1 cellular context compared by ENCODE assay signal in genomic region chr17:7466644-7467341, GRCh38.
TF ChIP-seq lines count a peak whose summit lies in the region.

No MANE protein-coding gene starts in this region.

TF ChIP-seq in K562, 482 proteins besides CTCF, POLR2A, EP300 and RAD21 (continues in another document):
- no peak for TF ChIP-seq ZNF512 (tag; IDR thresholded peaks at IDR 0.05)
- no peak for TF ChIP-seq ZNF347 (CRISPR knock-in tag; IDR thresholded peaks at IDR 0.05; ENCODE audit: low read depth)
- no peak for TF ChIP-seq FOXP1 (CRISPR knock-in tag; IDR thresholded peaks at IDR 0.05)
- TF ChIP-seq CHD7 (IDR thresholded peaks at IDR 0.05; ENCODE audit: low read depth, low read length): no peak
- no peak for TF ChIP-seq DIDO1 (tag; IDR thresholded peaks at IDR 0.05; ENCODE audit: low read depth)
- TF ChIP-seq MEF2A (IDR thresholded peaks at IDR 0.05; ENCODE audit: control insufficient read depth, low read depth, low read length): no peak
- no peak for TF ChIP-seq ZNF445 (CRISPR knock-in tag; IDR thresholded peaks at IDR 0.05; ENCODE audit: low read depth)
- TF ChIP-seq EWSR1 (IDR thresholded peaks at IDR 0.05; ENCODE audit: borderline replicate concordance, low read depth, partially characterized antibody): no peak
- no peak for TF ChIP-seq ZNF253 (CRISPR knock-in tag; conservative IDR thresholded peaks at IDR 0.05)
- TF ChIP-seq BHLHE40 (IDR thresholded peaks at IDR 0.05; ENCODE audit: low read length): no peak
- TF ChIP-seq ZNF740 (CRISPR knock-in tag; IDR thresholded peaks at IDR 0.05): no peak
- no peak for TF ChIP-seq ZNF740 (tag; IDR thresholded peaks at IDR 0.05)
- TF ChIP-seq CBX1 (IDR thresholded peaks at IDR 0.05; ENCODE audit: low read depth): no peak
- no peak for TF ChIP-seq ZNF277 (CRISPR knock-in tag; IDR thresholded peaks at IDR 0.05; ENCODE audit: borderline replicate concordance)
- no peak for TF ChIP-seq KLF16 (IDR thresholded peaks at IDR 0.05)
- TF ChIP-seq HDAC8 (tag; IDR thresholded peaks at IDR 0.05): no peak
- no peak for TF ChIP-seq E4F1 (CRISPR knock-in tag; IDR thresholded peaks at IDR 0.05; ENCODE audit: borderline replicate concordance)
- TF ChIP-seq SP1 (CRISPR knock-in tag; IDR thresholded peaks at IDR 0.05): no peak
- no peak for TF ChIP-seq ZBTB12 (CRISPR knock-in tag; IDR thresholded peaks at IDR 0.05)
- TF ChIP-seq MYBL2 (IDR thresholded peaks at IDR 0.05; ENCODE audit: low read depth): no peak
- TF ChIP-seq MYBL2 (CRISPR knock-in tag; IDR thresholded peaks at IDR 0.05; ENCODE audit: borderline replicate concordance): no peak
- no peak for TF ChIP-seq CHCHD3 (CRISPR knock-in tag; IDR thresholded peaks at IDR 0.05)
- no peak for TF ChIP-seq TAF7 (tag; IDR thresholded peaks at IDR 0.05)
- no peak for TF ChIP-seq REST (CRISPR knock-in tag; IDR thresholded peaks at IDR 0.05; ENCODE audit: low read depth)
- TF ChIP-seq TRIM24 (IDR thresholded peaks at IDR 0.05): no peak; a peak in 1 of 4 replicates
- no peak for TF ChIP-seq ZNF76 (CRISPR knock-in tag; IDR thresholded peaks at IDR 0.05; ENCODE audit: borderline replicate concordance)
- peak; percentile 77 to 96 (median 89) for TF ChIP-seq YY1 (IDR thresholded peaks at IDR 0.05; ENCODE audit: borderline replicate concordance in 1 of 3, control insufficient read depth in 1 of 3, extremely low read depth in 1 of 3, insufficient read depth in 3 of 3, insufficient read length in 1 of 3, insufficient replicate concordance in 2 of 3, low read depth in 1 of 3, low read length in 2 of 3)
- no peak for TF ChIP-seq ZNF165 (CRISPR knock-in tag; IDR thresholded peaks at IDR 0.05; ENCODE audit: borderline replicate concordance)
- TF ChIP-seq ZNF311 (CRISPR knock-in tag; IDR thresholded peaks at IDR 0.05): no peak
- TF ChIP-seq ZNF184 (CRISPR knock-in tag; IDR thresholded peaks at IDR 0.05): no peak
- TF ChIP-seq MIER1 (IDR thresholded peaks at IDR 0.05; ENCODE audit: low read depth): no peak
- no peak for TF ChIP-seq ZFP91 (CRISPR knock-in tag; IDR thresholded peaks at IDR 0.05)
